24 cellular contexts compared by ENCODE assay signal in genomic region chr5:155489949-155490348, GRCh38.
"Had no signal": no experiment of that assay in that cellular context is flagged by ENCODE, and none has a peak within 500 bp of the region (broad histone marks: within the 10 kb centered on the region; RNA-seq: fewer than 3 reads in every experiment).

No MANE protein-coding gene starts in this region.

- H3K9me3 ChIP-seq: colonic mucosa, gastrocnemius medialis, mucosa of descending colon, neutrophil, pancreas, thoracic aorta, upper lobe of left lung, uterus had no signal

- H3K4me1 ChIP-seq: colonic mucosa, gastrocnemius medialis, pancreas, tibial nerve, upper lobe of left lung, uterus had no signal

- FAIRE-seq: pancreas had no signal

- H3K27ac ChIP-seq: colonic mucosa, epithelial cell of prostate, gastrocnemius medialis, neutrophil, pancreas, thoracic aorta, tibial nerve, upper lobe of left lung, uterus had no signal

- ATAC-seq: esophagus mucosa; gastrocnemius medialis; mucosa of descending colon; natural killer cell treated with Interleukin-12 subunit alpha and Interleukin-12 subunit beta and Interleukin-15 and Interleukin-18, amount 100 ng/mL, for 72 hours; pancreas; stimulated activated naive B cell treated with anti-CD40 and anti-IgM and Interleukin-4, amounts not matched to agents 10 μg/mL and 1 μg/mL and 100 μg/mL, for 72 hours had no signal

- DNase-seq: colonic mucosa; effector CD8-positive, alpha-beta T cell; endodermal cell; foreskin fibroblast; gastrocnemius medialis; head of caudate nucleus; hippocampal formation; left cardiac atrium; mesenchymal stem cell; mucosa of descending colon; naive B cell; pancreas; small intestine; stimulated activated CD4-positive, alpha-beta T cell treated with anti-CD3 and anti-CD28 coated beads, Interleukin-15, amount 100 ng/mL, for 24 hours; stimulated activated CD4-positive, alpha-beta T cell treated with anti-CD3 and anti-CD28 coated beads, Interleukin-2, amount 100 ng/mL, for 48 hours; stimulated activated naive B cell treated with anti-CD40 and anti-IgM and Interleukin-4, amounts not matched to agents 10 μg/mL and 1 μg/mL and 100 μg/mL, for 72 hours; upper lobe of left lung; uterus had no signal

- H3K36me3 ChIP-seq: colonic mucosa, gastrocnemius medialis, neutrophil, pancreas, thoracic aorta, tibial nerve, upper lobe of left lung, uterus had no signal

- H3K4me3 ChIP-seq: colonic mucosa, gastrocnemius medialis, mucosa of descending colon, pancreas, thoracic aorta, tibial nerve, upper lobe of left lung, uterus had no signal

- H3K27me3 ChIP-seq: colonic mucosa, gastrocnemius medialis, neutrophil, pancreas, tibial nerve, upper lobe of left lung, uterus had no signal
